In the genomic region with DNA sequence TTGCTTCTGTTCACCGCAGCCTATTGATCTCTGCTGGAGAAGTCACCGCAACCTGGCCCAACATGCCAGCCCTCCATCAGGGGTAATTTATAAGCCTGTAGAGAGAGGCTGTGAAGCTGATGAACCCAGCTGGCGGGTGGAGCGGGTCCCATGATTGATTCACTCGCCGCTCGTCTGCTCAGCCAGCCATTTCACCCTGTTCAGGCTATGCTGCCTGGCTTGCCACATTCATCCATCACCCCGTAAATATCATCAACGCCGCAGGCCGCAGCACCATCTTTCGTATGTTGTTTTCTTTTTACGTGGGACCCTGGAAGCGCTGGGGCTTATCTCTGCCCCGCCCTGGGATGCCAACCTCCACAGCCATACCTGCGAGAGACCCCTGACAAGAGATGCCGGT, we compare ENCODE assay signal across 25 cellular contexts.
"Had no signal": no experiment of that assay in that cellular context is flagged by ENCODE, and none has a peak within 500 bp of the region (broad histone marks: within the 10 kb centered on the region; RNA-seq: fewer than 3 reads in every experiment).

No MANE protein-coding gene starts in this region.

- H3K9me3 Mint-ChIP-seq: dendritic cell treated with granulocyte-macrophage colony-stimulating factor and Interleukin-4, amounts not matched to agents 40 ng/mL and 50 ng/mL, for 4 days; endodermal cell had no signal

- H3K9me3 ChIP-seq: colonic mucosa, esophagus muscularis mucosa, esophagus squamous epithelium, gastrocnemius medialis, gastroesophageal sphincter, heart left ventricle, heart right ventricle had no signal

- H3K27ac ChIP-seq: colonic mucosa, coronary artery, dorsolateral prefrontal cortex, epithelial cell of prostate, esophagus muscularis mucosa, esophagus squamous epithelium, foreskin keratinocyte, gastrocnemius medialis, gastroesophageal sphincter, heart left ventricle, heart right ventricle had no signal

- H3K27ac Mint-ChIP-seq: dendritic cell treated with granulocyte-macrophage colony-stimulating factor and Interleukin-4, amounts not matched to agents 40 ng/mL and 50 ng/mL, for 4 days; effector memory CD8-positive, alpha-beta T cell; endodermal cell had no signal

- ATAC-seq: effector memory CD8-positive, alpha-beta T cell; esophagus mucosa; foreskin keratinocyte; gastrocnemius medialis; gastroesophageal sphincter; heart left ventricle had no signal

- H3K27me3 Mint-ChIP-seq: dendritic cell treated with granulocyte-macrophage colony-stimulating factor and Interleukin-4, amounts not matched to agents 40 ng/mL and 50 ng/mL, for 4 days; effector memory CD8-positive, alpha-beta T cell had no signal

- DNase-seq: colonic mucosa; cortex of kidney; dermis blood vessel endothelial cell; dorsolateral prefrontal cortex; effector CD4-positive, alpha-beta T cell; effector CD8-positive, alpha-beta T cell; effector memory CD4-positive, alpha-beta T cell; effector memory CD8-positive, alpha-beta T cell; endodermal cell; erythroblast; esophagus squamous epithelium; foreskin fibroblast; foreskin keratinocyte; foreskin melanocyte; gastrocnemius medialis; glutamatergic neuron; head of caudate nucleus; heart left ventricle; heart right ventricle had no signal

- H3K27me3 ChIP-seq: colonic mucosa, esophagus squamous epithelium, foreskin keratinocyte, gastrocnemius medialis, heart left ventricle had no signal

- H3K4me1 ChIP-seq: colonic mucosa, esophagus muscularis mucosa, esophagus squamous epithelium, foreskin keratinocyte, gastrocnemius medialis, gastroesophageal sphincter, heart left ventricle, heart right ventricle had no signal

- H3K4me3 Mint-ChIP-seq: dendritic cell treated with granulocyte-macrophage colony-stimulating factor and Interleukin-4, amounts not matched to agents 40 ng/mL and 50 ng/mL, for 4 days; effector memory CD8-positive, alpha-beta T cell; endodermal cell had no signal

- H3K36me3 ChIP-seq: colonic mucosa, esophagus muscularis mucosa, esophagus squamous epithelium, gastrocnemius medialis, gastroesophageal sphincter, heart left ventricle, heart right ventricle had no signal

- H3K4me3 ChIP-seq: colonic mucosa, coronary artery, dorsolateral prefrontal cortex, esophagus muscularis mucosa, esophagus squamous epithelium, gastrocnemius medialis, gastroesophageal sphincter, heart left ventricle, heart right ventricle had no signal
